1 cellular context compared by ENCODE assay signal in the genomic region with DNA sequence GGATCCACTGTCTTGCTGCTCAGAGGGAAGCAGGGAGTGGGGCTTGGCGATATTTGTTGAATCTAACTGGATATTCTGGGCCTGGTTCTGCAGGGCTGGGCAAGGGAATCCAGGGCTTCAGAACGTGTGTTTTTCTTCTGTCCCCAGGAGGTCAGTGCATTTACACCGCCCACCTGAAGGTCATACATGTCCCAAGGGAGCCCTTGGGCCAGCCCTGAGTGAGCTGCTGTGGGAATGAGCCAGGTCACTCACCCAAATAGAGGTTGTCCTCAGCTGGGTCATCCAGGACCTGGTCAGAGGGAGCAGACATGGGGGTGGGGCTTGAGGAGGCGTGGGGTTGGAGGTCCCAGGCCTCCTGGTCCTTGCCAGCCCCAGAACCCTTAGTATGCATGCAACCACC.
TF ChIP-seq lines count a peak whose summit lies in the region.

No MANE protein-coding gene starts in this region.

TF ChIP-seq in H1, 55 proteins besides CTCF, POLR2A, EP300 and RAD21:
- no peak for TF ChIP-seq FOSL1 (IDR thresholded peaks at IDR 0.05; ENCODE audit: insufficient read depth, low read depth, low read length)
- no peak for TF ChIP-seq POU5F1 (IDR thresholded peaks at IDR 0.05; ENCODE audit: low read depth, low read length)
- no peak for TF ChIP-seq POLR2AphosphoS5 (IDR thresholded peaks at IDR 0.05; ENCODE audit: low read depth, low read length)
- no peak for TF ChIP-seq KDM1A (IDR thresholded peaks at IDR 0.05; ENCODE audit: borderline replicate concordance, low read length)
- TF ChIP-seq SIRT6 (IDR thresholded peaks at IDR 0.05; ENCODE audit: low read length): no peak
